ENCODE assay signal across 23 cellular contexts in the genomic region with DNA sequence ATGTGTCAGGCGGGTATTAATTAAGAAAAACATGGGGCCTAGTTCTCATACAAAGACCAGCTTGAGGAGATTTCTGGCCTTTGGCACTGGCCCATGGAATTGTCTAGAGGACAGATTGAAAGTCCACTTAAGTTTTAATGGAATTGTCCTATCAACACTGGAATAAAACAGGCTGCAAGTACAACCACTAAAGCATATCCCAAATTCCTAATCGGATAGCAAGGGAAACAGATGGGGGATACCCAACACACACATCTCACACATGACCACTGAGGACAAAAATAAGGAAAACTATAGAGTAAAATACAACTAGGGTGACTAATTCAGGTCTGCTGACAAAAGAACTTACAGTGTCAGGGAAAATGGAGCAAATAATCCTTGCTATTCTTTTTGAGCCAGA.
"Had no signal": no experiment of that assay in that cellular context is flagged by ENCODE, and none has a peak within 500 bp of the region (broad histone marks: within the 10 kb centered on the region; RNA-seq: fewer than 3 reads in every experiment).

No MANE protein-coding gene starts in this region.

- H3K9me3 Mint-ChIP-seq: activated T-helper 17 cell treated with anti-CD3 and anti-CD28 coated beads, Interleukin-2, amount 50 U/mL, for 72 hours; nephron progenitor cell; stimulated activated naive B cell treated with anti-CD40 and anti-IgM and Interleukin-4, amounts not matched to agents 10 μg/mL and 1 μg/mL and 100 μg/mL, for 72 hours had no signal

- H3K27me3 ChIP-seq: brain microvascular endothelial cell, left lung, right lobe of liver, testis, upper lobe of left lung had no signal

- ATAC-seq: activated CD4-positive, CD25-positive, alpha-beta regulatory T cell treated with anti-CD3 and anti-CD28 coated beads, Interleukin-2, amount 50 U/mL, for 24 hours; activated CD8-positive, alpha-beta T cell treated with anti-CD3 and anti-CD28 coated beads, Interleukin-2, amount 10 ng/mL, durations not matched to agents 7 days and 5 days; activated naive CD4-positive, alpha-beta T cell treated with anti-CD3 and anti-CD28 coated beads, Interleukin-2, amount 50 U/mL, for 72 hours; activated T-helper 17 cell treated with anti-CD3 and anti-CD28 coated beads, Interleukin-2, amount 50 U/mL, for 72 hours; left lung; right lobe of liver; stimulated activated naive B cell treated with anti-CD40 and anti-IgM and Interleukin-4, amounts not matched to agents 10 μg/mL and 1 μg/mL and 100 μg/mL, for 72 hours had no signal

- H3K27ac ChIP-seq: brain microvascular endothelial cell, left lung, right lobe of liver, SK-N-MC, testis, upper lobe of left lung, VCaP had no signal

- H3K4me1 Mint-ChIP-seq: central memory CD8-positive, alpha-beta T cell; immature natural killer cell; stimulated activated naive B cell treated with anti-CD40 and anti-IgM and Interleukin-4, amounts not matched to agents 10 μg/mL and 1 μg/mL and 100 μg/mL, for 72 hours had no signal

- H3K4me1 ChIP-seq: right lobe of liver had no signal

- H3K27me3 Mint-ChIP-seq: central memory CD8-positive, alpha-beta T cell; stimulated activated naive B cell treated with anti-CD40 and anti-IgM and Interleukin-4, amounts not matched to agents 10 μg/mL and 1 μg/mL and 100 μg/mL, for 72 hours had no signal

- H3K27ac Mint-ChIP-seq: activated CD8-positive, alpha-beta T cell treated with anti-CD3 and anti-CD28 coated beads, Interleukin-2, amount 10 ng/mL, durations not matched to agents 7 days and 5 days; activated naive CD4-positive, alpha-beta T cell treated with anti-CD3 and anti-CD28 coated beads, Interleukin-2, amount 50 U/mL, for 72 hours; activated T-helper 17 cell treated with anti-CD3 and anti-CD28 coated beads, Interleukin-2, amount 50 U/mL, for 72 hours; immature natural killer cell; nephron progenitor cell; stimulated activated naive B cell treated with anti-CD40 and anti-IgM and Interleukin-4, amounts not matched to agents 10 μg/mL and 1 μg/mL and 100 μg/mL, for 72 hours had no signal

- H3K4me3 ChIP-seq: left lung, right lobe of liver, SK-N-MC, testis, upper lobe of left lung had no signal

- H3K36me3 ChIP-seq: brain microvascular endothelial cell, left lung, right lobe of liver, upper lobe of left lung had no signal

- H3K36me3 Mint-ChIP-seq: activated naive CD4-positive, alpha-beta T cell treated with anti-CD3 and anti-CD28 coated beads, Interleukin-2, amount 50 U/mL, for 72 hours; stimulated activated naive B cell treated with anti-CD40 and anti-IgM and Interleukin-4, amounts not matched to agents 10 μg/mL and 1 μg/mL and 100 μg/mL, for 72 hours had no signal

- H3K9me3 ChIP-seq: left lung, right lobe of liver, testis, upper lobe of left lung had no signal

- DNase-seq: activated CD4-positive, alpha-beta T cell treated with anti-CD3 and anti-CD28 coated beads, Interleukin-2, amount 50 U/mL, for 1 hour; activated CD8-positive, alpha-beta T cell treated with anti-CD3 and anti-CD28 coated beads, Interleukin-2, amount 10 ng/mL, durations not matched to agents 7 days and 5 days; activated T-cell treated with anti-CD3 and anti-CD28 coated beads, Interleukin-2, amount 50 U/mL, for 1 hour; aorta; brain microvascular endothelial cell; foreskin fibroblast; immature natural killer cell; left lung; midbrain; nephron progenitor cell; nucleus accumbens; right lobe of liver; stimulated activated CD4-positive, alpha-beta T cell treated with anti-CD3 and anti-CD28 coated beads, Interleukin-2, amount 100 ng/mL, for 48 hours; stimulated activated CD8-positive, alpha-beta memory T cell treated with anti-CD3 and anti-CD28 coated beads, Interleukin-4, amount 100 ng/mL, for 48 hours; stimulated activated naive B cell treated with anti-CD40 and anti-IgM and Interleukin-4, amounts not matched to agents 10 μg/mL and 1 μg/mL and 100 μg/mL, for 72 hours; testis; upper lobe of left lung had no signal

- H3K4me3 Mint-ChIP-seq: activated CD8-positive, alpha-beta T cell treated with anti-CD3 and anti-CD28 coated beads, Interleukin-2, amount 10 ng/mL, durations not matched to agents 7 days and 5 days; activated T-helper 17 cell treated with anti-CD3 and anti-CD28 coated beads, Interleukin-2, amount 50 U/mL, for 72 hours; central memory CD8-positive, alpha-beta T cell; immature natural killer cell; nephron progenitor cell; stimulated activated naive B cell treated with anti-CD40 and anti-IgM and Interleukin-4, amounts not matched to agents 10 μg/mL and 1 μg/mL and 100 μg/mL, for 72 hours had no signal
